Comparison of ENCODE assay signal across 8 cellular contexts in genomic region chr22:24592144-24592845, GRCh38. TPM values are rescaled to one million over a fixed set of nuclear protein-coding genes. Genes with fewer than 3 reads are reported as not detected.
DNase-seq lines count a peak whose midpoint lies in the region; ATAC-seq and TF ChIP-seq lines count a peak whose summit lies in the region.

No MANE protein-coding gene starts in this region.

- H3K9me3 Mint-ChIP-seq in activated CD4-positive, alpha-beta memory T cell treated with anti-CD3 and anti-CD28 coated beads for 36 hours: no peaks in the 10 kb centered on the region
- H3K9me3 Mint-ChIP-seq in glutamatergic neuron (ENCODE audit: unreplicated experiment): peaks cover 6% of the 10 kb centered on the region

- H2AFZ ChIP-seq in parathyroid adenoma: peak overlapping the region; percentile 84

- POLR2A ChIA-PET in activated CD4-positive, alpha-beta memory T cell treated with anti-CD3 and anti-CD28 coated beads for 36 hours (lab: Charles Lee): no interaction called here

- intact Hi-C loops in activated CD4-positive, alpha-beta memory T cell treated with anti-CD3 and anti-CD28 coated beads for 36 hours (cut with micrococcal nuclease): no loop called here

- peak overlapping the region; percentile 15 for H3K27ac ChIP-seq in parathyroid adenoma

- ATAC-seq in GM21529 (IDR thresholded peaks at IDR 0.05; ENCODE audit: unreplicated experiment) (peak; percentile 22), HG03521 (IDR thresholded peaks at IDR 0.05; ENCODE audit: unreplicated experiment) (no peak), HG02884 (IDR thresholded peaks at IDR 0.05; ENCODE audit: unreplicated experiment) (no peak)

- no peaks in the 10 kb centered on the region for H3K36me3 Mint-ChIP-seq in activated CD4-positive, alpha-beta memory T cell treated with anti-CD3 and anti-CD28 coated beads for 36 hours
- H3K36me3 Mint-ChIP-seq in glutamatergic neuron (ENCODE audit: unreplicated experiment): no peaks in the 10 kb centered on the region

- no peaks in the 10 kb centered on the region for H3K79me2 ChIP-seq in parathyroid adenoma

- CTCF ChIA-PET in activated CD4-positive, alpha-beta memory T cell treated with anti-CD3 and anti-CD28 coated beads for 36 hours (lab: Charles Lee): no interaction called here

- peak overlapping the region; percentile 65 for H3K4me3 ChIP-seq in AG10803 (ENCODE audit: low read length)
- peak overlapping the region; percentile 44 for H3K4me3 ChIP-seq in parathyroid adenoma (ENCODE audit: low read depth, low read length)

- H3K27ac Mint-ChIP-seq in activated CD4-positive, alpha-beta memory T cell treated with anti-CD3 and anti-CD28 coated beads for 36 hours: no peak overlapping the region
- H3K27ac Mint-ChIP-seq in glutamatergic neuron (ENCODE audit: unreplicated experiment): peak overlapping the region; percentile 98

- H3K27me3 Mint-ChIP-seq in activated CD4-positive, alpha-beta memory T cell treated with anti-CD3 and anti-CD28 coated beads for 36 hours: peaks cover 6% of the 10 kb centered on the region
- peaks cover 5% of the 10 kb centered on the region for H3K27me3 Mint-ChIP-seq in glutamatergic neuron (ENCODE audit: unreplicated experiment)

- TF ChIP-seq CTCF in AG10803 (conservative IDR thresholded peaks at IDR 0.05; ENCODE audit: low read length) (no peak), glutamatergic neuron (IDR thresholded peaks at IDR 0.05; ENCODE audit: partially characterized antibody, unreplicated experiment) (no peak), parathyroid adenoma (IDR thresholded peaks at IDR 0.05) (no peak)

- H3K4me1 Mint-ChIP-seq in activated CD4-positive, alpha-beta memory T cell treated with anti-CD3 and anti-CD28 coated beads for 36 hours (ENCODE audit: low read depth): peaks cover 2% of the 10 kb centered on the region
- H3K4me1 Mint-ChIP-seq in glutamatergic neuron (ENCODE audit: low read depth, unreplicated experiment): peaks cover 8% of the 10 kb centered on the region

- no peak overlapping the region for H3K9ac ChIP-seq in parathyroid adenoma

- peak overlapping the region; percentile 73 for H3K4me3 Mint-ChIP-seq in activated CD4-positive, alpha-beta memory T cell treated with anti-CD3 and anti-CD28 coated beads for 36 hours
- peak overlapping the region; percentile 98 for H3K4me3 Mint-ChIP-seq in glutamatergic neuron (ENCODE audit: unreplicated experiment)

- no peaks in the 10 kb centered on the region for H3K4me1 ChIP-seq in parathyroid adenoma

- peak; percentile 30 for DNase-seq in AG10803 (ENCODE audit: low read depth)
- no peak for DNase-seq in activated CD4-positive, alpha-beta memory T cell treated with anti-CD3 and anti-CD28 coated beads for 36 hours
- peak; percentile 53 for DNase-seq in glutamatergic neuron
- no peak for DNase-seq in DMS153 (lab: John Stamatoyannopoulos, UW)

- peak overlapping the region; percentile 49 for H3K4me2 ChIP-seq in parathyroid adenoma (ENCODE audit: low read length)

- H3K36me3 ChIP-seq in parathyroid adenoma (ENCODE audit: control insufficient read depth, insufficient read depth, low read length): no peaks in the 10 kb centered on the region

- no peaks in the 10 kb centered on the region for H3K9me3 ChIP-seq in parathyroid adenoma (ENCODE audit: control insufficient read depth, low read length)

- H3K27me3 ChIP-seq in parathyroid adenoma (ENCODE audit: control insufficient read depth, insufficient read depth, low read length): no peaks in the 10 kb centered on the region

RNA-seq across cellular contexts. Expression of gene LRRC75B, which starts 0.6 kb away (rescaled TPM):
- 1 to 10 TPM; 1.1 to 1.2 TPM for total RNA-seq in activated CD4-positive, alpha-beta memory T cell treated with anti-CD3 and anti-CD28 coated beads for 36 hours
- total RNA-seq in glutamatergic neuron (ENCODE audit: unreplicated experiment): 63.6 TPM

RNA-seq across cellular contexts. Expression of gene GGT1, which starts 10.7 kb away (rescaled TPM):
- total RNA-seq in activated CD4-positive, alpha-beta memory T cell treated with anti-CD3 and anti-CD28 coated beads for 36 hours: 10 to 100 TPM; 39.5 to 41.5 TPM
- total RNA-seq in glutamatergic neuron (ENCODE audit: unreplicated experiment): 3.1 TPM

RNA-seq across cellular contexts. Expression of gene SNRPD3, which starts 36.5 kb away (rescaled TPM):
- total RNA-seq in activated CD4-positive, alpha-beta memory T cell treated with anti-CD3 and anti-CD28 coated beads for 36 hours: 100 to 1,000 TPM; 131 TPM
- 86.7 TPM for total RNA-seq in glutamatergic neuron (ENCODE audit: unreplicated experiment)

RNA-seq across cellular contexts. Expression of gene GUCD1, which starts 37.4 kb away (rescaled TPM):
- 10 to 100 TPM; 94.2 to 99.5 TPM for total RNA-seq in activated CD4-positive, alpha-beta memory T cell treated with anti-CD3 and anti-CD28 coated beads for 36 hours
- 64.9 TPM for total RNA-seq in glutamatergic neuron (ENCODE audit: unreplicated experiment)

Comparison
In these comparisons a context has a peak if more than half of its experiments do, and no peak if none do; other contexts are left out.
1. DNase-seq: peak in AG10803 (single experiment) and glutamatergic neuron (single experiment); none in activated CD4-positive, alpha-beta memory T cell treated with anti-CD3 and anti-CD28 coated beads for 36 hours (single experiment) and DMS153 (single experiment).
2. RNA of gene LRRC75B, which starts 0.6 kb away (total RNA-seq): 63.6 TPM in glutamatergic neuron (single experiment); 1.1 to 1.2 TPM in activated CD4-positive, alpha-beta memory T cell treated with anti-CD3 and anti-CD28 coated beads for 36 hours; every median in the first group is over 10 times any median in the second.